1 cellular context compared by ENCODE assay signal in genomic region chr1:155273134-155273982, GRCh38.
TF ChIP-seq lines count a peak whose summit lies in the region.

Gene CLK2 (minus strand): TSS chr1:155273504. CDS start chr1:155270977, 2,527 bp downstream.

TF ChIP-seq in HepG2, 621 proteins besides CTCF, POLR2A, EP300 and RAD21 (continued from another document and continues in another):
- TF ChIP-seq, protein P1, sequence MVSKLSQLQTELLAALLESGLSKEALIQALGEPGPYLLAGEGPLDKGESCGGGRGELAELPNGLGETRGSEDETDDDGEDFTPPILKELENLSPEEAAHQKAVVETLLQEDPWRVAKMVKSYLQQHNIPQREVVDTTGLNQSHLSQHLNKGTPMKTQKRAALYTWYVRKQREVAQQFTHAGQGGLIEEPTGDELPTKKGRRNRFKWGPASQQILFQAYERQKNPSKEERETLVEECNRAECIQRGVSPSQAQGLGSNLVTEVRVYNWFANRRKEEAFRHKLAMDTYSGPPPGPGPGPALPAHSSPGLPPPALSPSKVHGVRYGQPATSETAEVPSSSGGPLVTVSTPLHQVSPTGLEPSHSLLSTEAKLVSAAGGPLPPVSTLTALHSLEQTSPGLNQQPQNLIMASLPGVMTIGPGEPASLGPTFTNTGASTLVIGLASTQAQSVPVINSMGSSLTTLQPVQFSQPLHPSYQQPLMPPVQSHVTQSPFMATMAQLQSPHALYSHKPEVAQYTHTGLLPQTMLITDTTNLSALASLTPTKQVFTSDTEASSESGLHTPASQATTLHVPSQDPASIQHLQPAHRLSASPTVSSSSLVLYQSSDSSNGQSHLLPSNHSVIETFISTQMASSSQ (IDR thresholded peaks at IDR 0.05; ENCODE audit: low read depth): no peak
- TF ChIP-seq, protein P1 (CRISPR knock-in tag; IDR thresholded peaks at IDR 0.05; ENCODE audit: borderline replicate concordance): peak; percentile 71; the same call in 1 of the 2 replicates
- peak; percentile 82 for TF ChIP-seq ZNF574 (CRISPR knock-in tag; IDR thresholded peaks at IDR 0.05)
- TF ChIP-seq ZNF484 (CRISPR knock-in tag; IDR thresholded peaks at IDR 0.05; ENCODE audit: borderline replicate concordance, low read depth): no peak
- TF ChIP-seq GFI1 (CRISPR knock-in tag; IDR thresholded peaks at IDR 0.05; ENCODE audit: borderline replicate concordance): peak; percentile 43; the same call in 1 of the 2 replicates
- no peak for TF ChIP-seq SMYD3 (CRISPR knock-in tag; IDR thresholded peaks at IDR 0.05)
- TF ChIP-seq NONO (IDR thresholded peaks at IDR 0.05): no peak
- TF ChIP-seq NONO (CRISPR knock-in tag; conservative IDR thresholded peaks at IDR 0.05): peak; percentile 90
- TF ChIP-seq NR2F2 (IDR thresholded peaks at IDR 0.05; ENCODE audit: borderline replicate concordance, low read depth): no peak
- no peak for TF ChIP-seq ZNF570 (CRISPR knock-in tag; IDR thresholded peaks at IDR 0.05; ENCODE audit: borderline replicate concordance)
- TF ChIP-seq ZNF121 (CRISPR knock-in tag; IDR thresholded peaks at IDR 0.05): no peak
- peak; percentile 86 for TF ChIP-seq TEAD3 (CRISPR knock-in tag; optimal IDR thresholded peaks at IDR 0.05; ENCODE audit: borderline replicate concordance)
- TF ChIP-seq TEF (CRISPR knock-in tag; IDR thresholded peaks at IDR 0.05): no peak
- no peak for TF ChIP-seq MBD4 (IDR thresholded peaks at IDR 0.05; ENCODE audit: borderline replicate concordance, low read length)
- TF ChIP-seq, protein P2, sequence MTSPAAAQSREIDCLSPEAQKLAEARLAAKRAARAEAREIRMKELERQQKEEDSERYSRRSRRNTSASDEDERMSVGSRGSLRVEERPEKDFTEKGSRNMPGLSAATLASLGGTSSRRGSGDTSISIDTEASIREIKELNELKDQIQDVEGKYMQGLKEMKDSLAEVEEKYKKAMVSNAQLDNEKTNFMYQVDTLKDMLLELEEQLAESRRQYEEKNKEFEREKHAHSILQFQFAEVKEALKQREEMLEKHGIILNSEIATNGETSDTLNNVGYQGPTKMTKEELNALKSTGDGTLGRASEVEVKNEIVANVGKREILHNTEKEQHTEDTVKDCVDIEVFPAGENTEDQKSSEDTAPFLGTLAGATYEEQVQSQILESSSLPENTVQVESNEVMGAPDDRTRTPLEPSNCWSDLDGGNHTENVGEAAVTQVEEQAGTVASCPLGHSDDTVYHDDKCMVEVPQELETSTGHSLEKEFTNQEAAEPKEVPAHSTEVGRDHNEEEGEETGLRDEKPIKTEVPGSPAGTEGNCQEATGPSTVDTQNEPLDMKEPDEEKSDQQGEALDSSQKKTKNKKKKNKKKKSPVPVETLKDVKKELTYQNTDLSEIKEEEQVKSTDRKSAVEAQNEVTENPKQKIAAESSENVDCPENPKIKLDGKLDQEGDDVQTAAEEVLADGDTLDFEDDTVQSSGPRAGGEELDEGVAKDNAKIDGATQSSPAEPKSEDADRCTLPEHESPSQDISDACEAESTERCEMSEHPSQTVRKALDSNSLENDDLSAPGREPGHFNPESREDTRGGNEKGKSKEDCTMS (CRISPR knock-in tag; conservative IDR thresholded peaks at IDR 0.05): no peak
- TF ChIP-seq SIX4 (CRISPR knock-in tag; IDR thresholded peaks at IDR 0.05): no peak
- no peak for TF ChIP-seq ZNF12 (CRISPR knock-in tag; IDR thresholded peaks at IDR 0.05)
- TF ChIP-seq ZNF713 (CRISPR knock-in tag; IDR thresholded peaks at IDR 0.05): no peak
- TF ChIP-seq CENPT (CRISPR knock-in tag; IDR thresholded peaks at IDR 0.05; ENCODE audit: low read depth): no peak
- TF ChIP-seq ZSCAN20 (CRISPR knock-in tag; IDR thresholded peaks at IDR 0.05; ENCODE audit: borderline replicate concordance): no peak
- TF ChIP-seq, protein P3, sequence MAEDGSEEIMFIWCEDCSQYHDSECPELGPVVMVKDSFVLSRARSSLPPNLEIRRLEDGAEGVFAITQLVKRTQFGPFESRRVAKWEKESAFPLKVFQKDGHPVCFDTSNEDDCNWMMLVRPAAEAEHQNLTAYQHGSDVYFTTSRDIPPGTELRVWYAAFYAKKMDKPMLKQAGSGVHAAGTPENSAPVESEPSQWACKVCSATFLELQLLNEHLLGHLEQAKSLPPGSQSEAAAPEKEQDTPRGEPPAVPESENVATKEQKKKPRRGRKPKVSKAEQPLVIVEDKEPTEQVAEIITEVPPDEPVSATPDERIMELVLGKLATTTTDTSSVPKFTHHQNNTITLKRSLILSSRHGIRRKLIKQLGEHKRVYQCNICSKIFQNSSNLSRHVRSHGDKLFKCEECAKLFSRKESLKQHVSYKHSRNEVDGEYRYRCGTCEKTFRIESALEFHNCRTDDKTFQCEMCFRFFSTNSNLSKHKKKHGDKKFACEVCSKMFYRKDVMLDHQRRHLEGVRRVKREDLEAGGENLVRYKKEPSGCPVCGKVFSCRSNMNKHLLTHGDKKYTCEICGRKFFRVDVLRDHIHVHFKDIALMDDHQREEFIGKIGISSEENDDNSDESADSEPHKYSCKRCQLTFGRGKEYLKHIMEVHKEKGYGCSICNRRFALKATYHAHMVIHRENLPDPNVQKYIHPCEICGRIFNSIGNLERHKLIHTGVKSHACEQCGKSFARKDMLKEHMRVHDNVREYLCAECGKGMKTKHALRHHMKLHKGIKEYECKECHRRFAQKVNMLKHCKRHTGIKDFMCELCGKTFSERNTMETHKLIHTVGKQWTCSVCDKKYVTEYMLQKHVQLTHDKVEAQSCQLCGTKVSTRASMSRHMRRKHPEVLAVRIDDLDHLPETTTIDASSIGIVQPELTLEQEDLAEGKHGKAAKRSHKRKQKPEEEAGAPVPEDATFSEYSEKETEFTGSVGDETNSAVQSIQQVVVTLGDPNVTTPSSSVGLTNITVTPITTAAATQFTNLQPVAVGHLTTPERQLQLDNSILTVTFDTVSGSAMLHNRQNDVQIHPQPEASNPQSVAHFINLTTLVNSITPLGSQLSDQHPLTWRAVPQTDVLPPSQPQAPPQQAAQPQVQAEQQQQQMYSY (CRISPR knock-in tag; IDR thresholded peaks at IDR 0.05): no peak
- peak; percentile 82 for TF ChIP-seq ASH2L (IDR thresholded peaks at IDR 0.05; ENCODE audit: insufficient read length, low read depth, low read length)
- TF ChIP-seq ZNF383 (CRISPR knock-in tag; IDR thresholded peaks at IDR 0.05; ENCODE audit: borderline replicate concordance): no peak
- no peak; the same call in 1 of the 2 replicates for TF ChIP-seq ZNF335 (CRISPR knock-in tag; IDR thresholded peaks at IDR 0.05)
- no peak; the same call in 1 of the 2 replicates for TF ChIP-seq ZNF776 (CRISPR knock-in tag; IDR thresholded peaks at IDR 0.05)
- TF ChIP-seq, protein P4, sequence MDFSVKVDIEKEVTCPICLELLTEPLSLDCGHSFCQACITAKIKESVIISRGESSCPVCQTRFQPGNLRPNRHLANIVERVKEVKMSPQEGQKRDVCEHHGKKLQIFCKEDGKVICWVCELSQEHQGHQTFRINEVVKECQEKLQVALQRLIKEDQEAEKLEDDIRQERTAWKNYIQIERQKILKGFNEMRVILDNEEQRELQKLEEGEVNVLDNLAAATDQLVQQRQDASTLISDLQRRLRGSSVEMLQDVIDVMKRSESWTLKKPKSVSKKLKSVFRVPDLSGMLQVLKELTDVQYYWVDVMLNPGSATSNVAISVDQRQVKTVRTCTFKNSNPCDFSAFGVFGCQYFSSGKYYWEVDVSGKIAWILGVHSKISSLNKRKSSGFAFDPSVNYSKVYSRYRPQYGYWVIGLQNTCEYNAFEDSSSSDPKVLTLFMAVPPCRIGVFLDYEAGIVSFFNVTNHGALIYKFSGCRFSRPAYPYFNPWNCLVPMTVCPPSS (IDR thresholded peaks at IDR 0.05): no peak
- TF ChIP-seq ZKSCAN1 (IDR thresholded peaks at IDR 0.05; ENCODE audit: low read length): no peak
- TF ChIP-seq ZNF451 (CRISPR knock-in tag; IDR thresholded peaks at IDR 0.05): 0 out of 2 replicates have a peak, but pooled peaks have one; percentile 61
- TF ChIP-seq, protein P5, sequence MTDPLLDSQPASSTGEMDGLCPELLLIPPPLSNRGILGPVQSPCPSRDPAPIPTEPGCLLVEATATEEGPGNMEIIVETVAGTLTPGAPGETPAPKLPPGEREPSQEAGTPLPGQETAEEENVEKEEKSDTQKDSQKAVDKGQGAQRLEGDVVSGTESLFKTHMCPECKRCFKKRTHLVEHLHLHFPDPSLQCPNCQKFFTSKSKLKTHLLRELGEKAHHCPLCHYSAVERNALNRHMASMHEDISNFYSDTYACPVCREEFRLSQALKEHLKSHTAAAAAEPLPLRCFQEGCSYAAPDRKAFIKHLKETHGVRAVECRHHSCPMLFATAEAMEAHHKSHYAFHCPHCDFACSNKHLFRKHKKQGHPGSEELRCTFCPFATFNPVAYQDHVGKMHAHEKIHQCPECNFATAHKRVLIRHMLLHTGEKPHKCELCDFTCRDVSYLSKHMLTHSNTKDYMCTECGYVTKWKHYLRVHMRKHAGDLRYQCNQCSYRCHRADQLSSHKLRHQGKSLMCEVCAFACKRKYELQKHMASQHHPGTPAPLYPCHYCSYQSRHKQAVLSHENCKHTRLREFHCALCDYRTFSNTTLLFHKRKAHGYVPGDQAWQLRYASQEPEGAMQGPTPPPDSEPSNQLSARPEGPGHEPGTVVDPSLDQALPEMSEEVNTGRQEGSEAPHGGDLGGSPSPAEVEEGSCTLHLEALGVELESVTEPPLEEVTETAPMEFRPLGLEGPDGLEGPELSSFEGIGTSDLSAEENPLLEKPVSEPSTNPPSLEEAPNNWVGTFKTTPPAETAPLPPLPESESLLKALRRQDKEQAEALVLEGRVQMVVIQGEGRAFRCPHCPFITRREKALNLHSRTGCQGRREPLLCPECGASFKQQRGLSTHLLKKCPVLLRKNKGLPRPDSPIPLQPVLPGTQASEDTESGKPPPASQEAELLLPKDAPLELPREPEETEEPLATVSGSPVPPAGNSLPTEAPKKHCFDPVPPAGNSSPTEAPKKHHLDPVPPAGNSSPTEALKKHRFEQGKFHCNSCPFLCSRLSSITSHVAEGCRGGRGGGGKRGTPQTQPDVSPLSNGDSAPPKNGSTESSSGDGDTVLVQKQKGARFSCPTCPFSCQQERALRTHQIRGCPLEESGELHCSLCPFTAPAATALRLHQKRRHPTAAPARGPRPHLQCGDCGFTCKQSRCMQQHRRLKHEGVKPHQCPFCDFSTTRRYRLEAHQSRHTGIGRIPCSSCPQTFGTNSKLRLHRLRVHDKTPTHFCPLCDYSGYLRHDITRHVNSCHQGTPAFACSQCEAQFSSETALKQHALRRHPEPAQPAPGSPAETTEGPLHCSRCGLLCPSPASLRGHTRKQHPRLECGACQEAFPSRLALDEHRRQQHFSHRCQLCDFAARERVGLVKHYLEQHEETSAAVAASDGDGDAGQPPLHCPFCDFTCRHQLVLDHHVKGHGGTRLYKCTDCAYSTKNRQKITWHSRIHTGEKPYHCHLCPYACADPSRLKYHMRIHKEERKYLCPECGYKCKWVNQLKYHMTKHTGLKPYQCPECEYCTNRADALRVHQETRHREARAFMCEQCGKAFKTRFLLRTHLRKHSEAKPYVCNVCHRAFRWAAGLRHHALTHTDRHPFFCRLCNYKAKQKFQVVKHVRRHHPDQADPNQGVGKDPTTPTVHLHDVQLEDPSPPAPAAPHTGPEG (CRISPR knock-in tag; IDR thresholded peaks at IDR 0.05): no peak; the same call in 1 of the 2 replicates
- no peak for TF ChIP-seq FIP1L1 (IDR thresholded peaks at IDR 0.05; ENCODE audit: borderline replicate concordance, insufficient read depth, low read depth, low read length)
- no peak; the same call in 1 of the 2 replicates for TF ChIP-seq ZFP90 (CRISPR knock-in tag; IDR thresholded peaks at IDR 0.05; ENCODE audit: borderline replicate concordance)
- no peak for TF ChIP-seq NCOA5 (CRISPR knock-in tag; IDR thresholded peaks at IDR 0.05)
- TF ChIP-seq BRCA1 (CRISPR knock-in tag; IDR thresholded peaks at IDR 0.05): no peak
- TF ChIP-seq ZNF230 (CRISPR knock-in tag; IDR thresholded peaks at IDR 0.05): no peak
- peak; percentile 75 for TF ChIP-seq SRSF1 (optimal IDR thresholded peaks at IDR 0.05; ENCODE audit: low read depth, low read length)
- peak; percentile 62; the same call in 1 of the 2 replicates for TF ChIP-seq ZNF614 (CRISPR knock-in tag; IDR thresholded peaks at IDR 0.05; ENCODE audit: borderline replicate concordance)
- TF ChIP-seq, protein P6, sequence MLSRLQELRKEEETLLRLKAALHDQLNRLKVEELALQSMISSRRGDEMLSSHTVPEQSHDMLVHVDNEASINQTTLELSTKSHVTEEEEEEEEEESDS (CRISPR knock-in tag; IDR thresholded peaks at IDR 0.05; ENCODE audit: borderline replicate concordance): no peak
- no peak for TF ChIP-seq PAF1 (CRISPR knock-in tag; IDR thresholded peaks at IDR 0.05)
- no peak for TF ChIP-seq DNMT1 (CRISPR knock-in tag; IDR thresholded peaks at IDR 0.05)
- TF ChIP-seq ZSCAN12 (CRISPR knock-in tag; IDR thresholded peaks at IDR 0.05): no peak
- no peak; the same call in 1 of the 2 replicates for TF ChIP-seq ZNF782 (CRISPR knock-in tag; IDR thresholded peaks at IDR 0.05; ENCODE audit: borderline replicate concordance)
- TF ChIP-seq NPAS2 (CRISPR knock-in tag; IDR thresholded peaks at IDR 0.05; ENCODE audit: borderline replicate concordance): no peak
